1 cellular context compared by ENCODE assay signal in the genomic region with DNA sequence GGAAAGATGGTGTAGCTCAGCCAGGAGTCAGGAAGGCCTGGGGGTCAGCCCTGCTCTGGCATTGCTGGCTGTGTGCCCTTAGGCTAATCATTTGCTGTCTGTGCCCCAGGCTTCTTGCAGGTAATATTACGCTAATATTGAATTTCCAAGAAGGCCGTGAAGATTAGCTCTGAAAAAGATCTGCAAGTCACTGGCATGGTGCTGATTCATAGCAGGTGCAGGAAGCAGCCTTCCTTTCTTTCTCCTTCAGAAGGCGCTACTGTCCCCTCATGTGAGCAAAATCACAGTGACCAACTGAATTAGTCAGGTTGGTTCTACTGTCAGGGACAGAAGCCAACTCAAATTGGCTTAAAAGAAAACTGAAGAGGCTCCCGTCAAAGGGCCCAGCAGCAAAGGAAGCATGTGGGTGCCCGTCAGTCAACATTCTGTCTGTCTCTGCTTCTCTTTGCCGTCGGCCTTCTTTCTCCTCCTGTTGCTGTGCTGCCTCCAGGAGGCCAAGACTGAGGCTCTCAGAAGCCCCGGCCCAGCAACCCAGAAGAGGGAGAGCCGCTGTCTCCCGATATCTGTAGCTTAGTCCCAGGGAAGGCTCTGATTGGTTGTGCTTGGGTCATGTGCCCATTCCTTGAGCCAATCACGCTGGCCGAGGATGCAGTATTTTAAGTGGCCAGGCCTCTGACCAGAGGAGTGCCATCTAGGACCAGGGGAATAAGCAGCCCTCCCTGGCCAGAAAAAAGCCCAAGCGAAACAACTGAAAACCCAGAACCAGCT.
TF ChIP-seq lines count a peak whose summit lies in the region.

No MANE protein-coding gene starts in this region.

TF ChIP-seq in neural cell, 6 proteins besides CTCF, POLR2A, EP300 and RAD21 (continued from another document):
- TF ChIP-seq, protein P1, sequence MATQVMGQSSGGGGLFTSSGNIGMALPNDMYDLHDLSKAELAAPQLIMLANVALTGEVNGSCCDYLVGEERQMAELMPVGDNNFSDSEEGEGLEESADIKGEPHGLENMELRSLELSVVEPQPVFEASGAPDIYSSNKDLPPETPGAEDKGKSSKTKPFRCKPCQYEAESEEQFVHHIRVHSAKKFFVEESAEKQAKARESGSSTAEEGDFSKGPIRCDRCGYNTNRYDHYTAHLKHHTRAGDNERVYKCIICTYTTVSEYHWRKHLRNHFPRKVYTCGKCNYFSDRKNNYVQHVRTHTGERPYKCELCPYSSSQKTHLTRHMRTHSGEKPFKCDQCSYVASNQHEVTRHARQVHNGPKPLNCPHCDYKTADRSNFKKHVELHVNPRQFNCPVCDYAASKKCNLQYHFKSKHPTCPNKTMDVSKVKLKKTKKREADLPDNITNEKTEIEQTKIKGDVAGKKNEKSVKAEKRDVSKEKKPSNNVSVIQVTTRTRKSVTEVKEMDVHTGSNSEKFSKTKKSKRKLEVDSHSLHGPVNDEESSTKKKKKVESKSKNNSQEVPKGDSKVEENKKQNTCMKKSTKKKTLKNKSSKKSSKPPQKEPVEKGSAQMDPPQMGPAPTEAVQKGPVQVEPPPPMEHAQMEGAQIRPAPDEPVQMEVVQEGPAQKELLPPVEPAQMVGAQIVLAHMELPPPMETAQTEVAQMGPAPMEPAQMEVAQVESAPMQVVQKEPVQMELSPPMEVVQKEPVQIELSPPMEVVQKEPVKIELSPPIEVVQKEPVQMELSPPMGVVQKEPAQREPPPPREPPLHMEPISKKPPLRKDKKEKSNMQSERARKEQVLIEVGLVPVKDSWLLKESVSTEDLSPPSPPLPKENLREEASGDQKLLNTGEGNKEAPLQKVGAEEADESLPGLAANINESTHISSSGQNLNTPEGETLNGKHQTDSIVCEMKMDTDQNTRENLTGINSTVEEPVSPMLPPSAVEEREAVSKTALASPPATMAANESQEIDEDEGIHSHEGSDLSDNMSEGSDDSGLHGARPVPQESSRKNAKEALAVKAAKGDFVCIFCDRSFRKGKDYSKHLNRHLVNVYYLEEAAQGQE (IDR thresholded peaks at IDR 0.05; ENCODE audit: borderline replicate concordance), result no peak
- TF ChIP-seq POLR2AphosphoS5 (IDR thresholded peaks at IDR 0.05), result no peak
